In the genomic region with DNA sequence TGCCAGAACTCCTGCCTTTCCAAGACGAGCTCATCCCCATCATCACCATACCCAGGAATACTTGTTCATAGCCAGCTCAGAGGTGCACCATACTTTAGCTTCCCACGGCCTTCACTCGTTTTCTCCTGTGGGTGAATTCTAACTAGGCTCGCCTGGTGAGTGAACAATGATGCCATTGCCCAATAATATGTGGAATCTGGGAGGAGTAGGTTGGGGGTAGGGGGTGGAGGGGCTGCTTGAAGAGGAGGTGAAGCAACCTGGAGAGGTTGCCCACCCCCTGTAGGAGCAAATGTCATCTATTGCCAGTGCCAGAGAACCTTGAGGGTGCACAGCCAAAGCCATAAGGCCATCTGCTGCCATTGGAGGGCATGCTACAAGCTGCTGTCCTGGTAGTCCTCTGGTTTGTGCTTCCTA, we compare ENCODE assay signal across 8 cellular contexts. TPM values are rescaled to one million over a fixed set of nuclear protein-coding genes. Genes with fewer than 3 reads are reported as not detected.
DNase-seq lines count a peak whose midpoint lies in the region; ATAC-seq and TF ChIP-seq lines count a peak whose summit lies in the region.

No MANE protein-coding gene starts in this region.

- H3K27ac Mint-ChIP-seq in CD4-positive, alpha-beta T cell: peak overlapping the region; percentile 93
- peak overlapping the region; percentile 94 for H3K27ac Mint-ChIP-seq in chondrocyte (ENCODE audit: unreplicated experiment)
- peak overlapping the region; percentile 83 to 92 for H3K27ac Mint-ChIP-seq in natural killer cell

- H3K27ac ChIP-seq in CD4-positive, alpha-beta T cell (ENCODE audit: low read depth, low read length): no peak overlapping the region

- TF ChIP-seq CTCF in CD4-positive, alpha-beta T cell (IDR thresholded peaks at IDR 0.05): no peak
- TF ChIP-seq CTCF in chondrocyte (IDR thresholded peaks at IDR 0.05) (no peak), natural killer cell (IDR thresholded peaks at IDR 0.05) (no peak), GM13976 (IDR thresholded peaks at IDR 0.05; ENCODE audit: borderline replicate concordance, control extremely low read depth, extremely low read depth, insufficient read depth, missing control alignments) (no peak)

- no peaks in the 10 kb centered on the region for H3K9me3 Mint-ChIP-seq in CD4-positive, alpha-beta T cell
- H3K9me3 Mint-ChIP-seq in chondrocyte (ENCODE audit: low read depth) (no peaks in the 10 kb centered on the region), natural killer cell (no peaks in the 10 kb centered on the region)

- peak overlapping the region; percentile 97 for H3K4me3 Mint-ChIP-seq in CD4-positive, alpha-beta T cell
- H3K4me3 Mint-ChIP-seq in chondrocyte (ENCODE audit: unreplicated experiment): peak overlapping the region; percentile 92
- peak overlapping the region; percentile 96 for H3K4me3 Mint-ChIP-seq in natural killer cell

- CTCF ChIA-PET in CD4-positive, alpha-beta T cell (lab: Charles Lee): interaction anchor here (0.6 kb wide), 1 partner anchor 134 kb away, joined by 4 read pairs; no protein-coding TSS in a partner anchor

- no peak for ATAC-seq in CD4-positive, alpha-beta T cell (ENCODE audit: poor library complexity)
- ATAC-seq in natural killer cell: no peak

- POLR2A ChIA-PET in CD4-positive, alpha-beta T cell (lab: Charles Lee): interaction anchor here (1.1 to 1.9 kb wide), 3 partner anchors 33 to 140 kb away, joined by 3 to 27 read pairs (median 10); a partner anchor contains a TSS

- intact Hi-C loops in CD4-positive, alpha-beta T cell (cut with DNase I, micrococcal nuclease): loop anchor here in 1 of 2 experiments (5.0 to 10.0 kb wide), 2 partner anchors 36 to 143 kb away; a partner anchor contains a TSS
- intact Hi-C loops in natural killer cell (cut with micrococcal nuclease): loop anchor here (10.0 kb wide), 1 partner anchor 143 kb away; a partner anchor contains a TSS

- no peak for DNase-seq in CD4-positive, alpha-beta T cell
- peak; percentile 37 for DNase-seq in HuH-7.5 (ENCODE audit: low spot score)
- DNase-seq in chondrocyte (ENCODE audit: low spot score): no peak
- no peak for DNase-seq in natural killer cell
- DNase-seq in NCI-H2081 treated with DMSO at 0.1 percent for 48 hours (lab: John Stamatoyannopoulos, UW): no peak
- DNase-seq in mucosa of gallbladder (ENCODE audit: low spot score): no peak
- no peak for DNase-seq in stimulated activated CD4-positive, alpha-beta T cell treated with anti-CD3 and anti-CD28 coated beads, Interleukin-12 subunit alpha, Interleukin-12 subunit beta, amount 100 ng/mL, for 4 hours
- DNase-seq in GM13976 (ENCODE audit: low spot score): no peak

- peaks cover 5% of the 10 kb centered on the region for H3K36me3 Mint-ChIP-seq in CD4-positive, alpha-beta T cell (ENCODE audit: low read depth)
- no peaks in the 10 kb centered on the region for H3K36me3 Mint-ChIP-seq in chondrocyte (ENCODE audit: low read depth)
- H3K36me3 Mint-ChIP-seq in natural killer cell: no peaks in the 10 kb centered on the region

- H3K27me3 ChIP-seq in CD4-positive, alpha-beta T cell (ENCODE audit: control insufficient read depth, insufficient read depth, low read length): no peaks in the 10 kb centered on the region

- H3K4me1 Mint-ChIP-seq in CD4-positive, alpha-beta T cell (ENCODE audit: low read depth): peaks cover 35% of the 10 kb centered on the region
- peaks cover 28% of the 10 kb centered on the region for H3K4me1 Mint-ChIP-seq in chondrocyte (ENCODE audit: low read depth)
- H3K4me1 Mint-ChIP-seq in natural killer cell: peaks cover 22 to 37% of the 10 kb centered on the region in 2 donors

- no peaks in the 10 kb centered on the region for H3K9me3 ChIP-seq in CD4-positive, alpha-beta T cell (ENCODE audit: control insufficient read depth, low read length)

- no peaks in the 10 kb centered on the region for H3K27me3 Mint-ChIP-seq in CD4-positive, alpha-beta T cell
- H3K27me3 Mint-ChIP-seq in chondrocyte (ENCODE audit: low read depth) (no peaks in the 10 kb centered on the region), natural killer cell (ENCODE audit: low read depth in 2 of 2) (no peaks in the 10 kb centered on the region)

- in situ Hi-C loops in GM13976 (cut with MboI; ENCODE audit: low sequenced_read_pairs, unreplicated experiment): no loop called here

RNA-seq across cellular contexts. Expression of a gene that starts 0.6 kb away (rescaled TPM):
- total RNA-seq in CD4-positive, alpha-beta T cell: 1 to 10 TPM; 6.1 to 6.6 TPM
- 17.5 to 22.8 TPM (median 20.4 TPM) in 3 replicates for total RNA-seq in chondrocyte
- 10 to 100 TPM; 15.5 to 24.4 (median 17.4) TPM for total RNA-seq in natural killer cell
- 28.0 TPM for total RNA-seq in mucosa of gallbladder
